34 cellular contexts compared by ENCODE assay signal in genomic region chr3:100471436-100471835, GRCh38.
"Had no signal": no experiment of that assay in that cellular context is flagged by ENCODE, and none has a peak within 500 bp of the region (broad histone marks: within the 10 kb centered on the region; RNA-seq: fewer than 3 reads in every experiment).

No MANE protein-coding gene starts in this region.

- H3K27me3 ChIP-seq: MG63 had no signal

- DNase-seq: Karpas-422, Kasumi-1, KG1, MG63, MM.1S, MV-4-11, NCI-H1048, NCI-H1092, NCI-H1092 treated with DMSO at 0.1 percent for 48 hours, NCI-H1105, NCI-H1105 treated with DMSO at 0.1 percent for 48 hours, NCI-H1417, NCI-H1436, NCI-H1436 treated with DMSO at 0.1 percent for 48 hours, NCI-H146, NCI-H1694, NCI-H1694 treated with DMSO at 0.1 percent for 48 hours, NCI-H187, NCI-H187 treated with DMSO at 0.1 percent for 48 hours, NCI-H1930, NCI-H2029, NCI-H2029 treated with DMSO at 0.1 percent for 48 hours, NCI-H2081, NCI-H2081 treated with DMSO at 0.1 percent for 48 hours, NCI-H2107, NCI-H2171, NCI-H2171 treated with DMSO at 0.1 percent for 48 hours, NCI-H2227 treated with DMSO at 0.1 percent for 48 hours, NCI-H226, NCI-H345, NCI-H446, NCI-H446 treated with DMSO at 0.1 percent for 48 hours, NCI-H510A had no signal

- H3K36me3 ChIP-seq: MG63 had no signal

- H3K27ac ChIP-seq: KMS-11 had no signal

- H3K4me3 ChIP-seq: MG63 had no signal
